ENCODE assay signal across 27 cellular contexts in the genomic region with DNA sequence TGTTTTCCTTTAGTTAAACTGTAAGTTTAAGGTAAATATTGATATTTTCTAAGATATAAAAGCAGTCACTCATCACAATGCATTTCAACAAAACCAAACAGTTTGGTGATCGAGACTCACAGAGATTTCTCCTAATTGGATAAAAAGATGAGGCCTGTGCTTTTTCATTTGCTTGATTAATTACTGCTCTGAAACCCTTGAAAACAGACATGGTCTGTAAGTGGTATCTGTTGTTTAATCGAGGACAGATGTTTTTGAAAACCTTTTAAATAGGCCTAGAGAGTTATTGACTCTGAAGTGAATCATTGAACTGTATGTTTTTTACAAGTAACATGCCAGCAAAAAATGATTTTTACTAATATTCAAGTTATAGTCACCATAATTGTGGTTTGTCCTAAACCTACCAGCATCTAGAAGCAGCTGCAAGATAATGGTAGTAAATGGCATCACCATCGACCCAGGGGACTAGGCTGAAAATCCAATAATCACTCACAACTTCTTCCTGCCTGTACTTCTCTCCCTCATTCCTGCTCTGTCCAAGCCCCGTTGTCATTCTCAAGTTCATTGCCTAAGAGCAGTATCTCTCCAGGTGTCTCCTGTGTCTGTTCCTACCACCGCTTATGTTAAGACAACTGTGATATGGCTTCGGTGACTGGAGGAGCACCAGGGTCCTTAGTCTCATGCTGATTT.
"Had no signal": no experiment of that assay in that cellular context is flagged by ENCODE, and none has a peak within 500 bp of the region (broad histone marks: within the 10 kb centered on the region; RNA-seq: fewer than 3 reads in every experiment).

No MANE protein-coding gene starts in this region.

- H3K27ac Mint-ChIP-seq: activated naive CD8-positive, alpha-beta T cell; T-helper 17 cell; WTC11 had no signal

- H3K4me1 Mint-ChIP-seq: T-helper 17 cell had no signal

- H3K27ac ChIP-seq: brain microvascular endothelial cell, cardiac muscle cell had no signal

- H3K4me3 Mint-ChIP-seq: activated naive CD8-positive, alpha-beta T cell; activated T-cell treated with anti-CD3 and anti-CD28 coated beads, Interleukin-2, amount 50 U/mL, for 4 hours; T-helper 17 cell; WTC11 had no signal

- DNase-seq: activated CD4-positive, alpha-beta T cell treated with anti-CD3 and anti-CD28 coated beads for 48 hours; activated CD4-positive, alpha-beta T cell treated with anti-CD3 and anti-CD28 coated beads, Interleukin-2, amount 50 U/mL, for 4 hours; activated CD4-positive, CD25-positive, alpha-beta regulatory T cell treated with anti-CD3 and anti-CD28 coated beads, Interleukin-2, amount 50 U/mL, for 72 hours; activated CD8-positive, alpha-beta memory T cell treated with anti-CD3 and anti-CD28 coated beads for 24 hours; activated effector memory CD4-positive, alpha-beta T cell treated with anti-CD3 and anti-CD28 coated beads, Interleukin-2, amount 50 U/mL, for 16 hours; activated naive CD4-positive, alpha-beta T cell treated with Interleukin-2 at 50 U/mL for 16 hours; activated T-cell treated with anti-CD3 and anti-CD28 coated beads, Interleukin-2, amount 50 U/mL, for 4 hours; amygdala; brain microvascular endothelial cell; Karpas-422; MM.1S; NCI-H146; NCI-H187 treated with DMSO at 0.1 percent for 48 hours; NCI-H2081 treated with DMSO at 0.1 percent for 48 hours; NCI-H2171 treated with DMSO at 0.1 percent for 48 hours; NCI-H226; NCI-H526 treated with DMSO at 0.1 percent for 48 hours; OCI-M1; RPMI8226; T-helper 17 cell; T-helper 9 cell had no signal

- H3K36me3 ChIP-seq: brain microvascular endothelial cell, cardiac muscle cell had no signal

- H3K4me3 ChIP-seq: cardiac muscle cell, K562 had no signal

- H3K36me3 Mint-ChIP-seq: activated naive CD8-positive, alpha-beta T cell had no signal

- ATAC-seq: activated T-cell treated with anti-CD3 and anti-CD28 coated beads, Interleukin-2, amount 50 U/mL, for 4 hours; K562; Panc1; Right ventricle myocardium inferior; T-helper 17 cell had no signal

- H3K27me3 ChIP-seq: brain microvascular endothelial cell, cardiac muscle cell had no signal

- H3K9me3 Mint-ChIP-seq: activated T-cell treated with anti-CD3 and anti-CD28 coated beads, Interleukin-2, amount 50 U/mL, for 4 hours had no signal
